In the genomic region with DNA sequence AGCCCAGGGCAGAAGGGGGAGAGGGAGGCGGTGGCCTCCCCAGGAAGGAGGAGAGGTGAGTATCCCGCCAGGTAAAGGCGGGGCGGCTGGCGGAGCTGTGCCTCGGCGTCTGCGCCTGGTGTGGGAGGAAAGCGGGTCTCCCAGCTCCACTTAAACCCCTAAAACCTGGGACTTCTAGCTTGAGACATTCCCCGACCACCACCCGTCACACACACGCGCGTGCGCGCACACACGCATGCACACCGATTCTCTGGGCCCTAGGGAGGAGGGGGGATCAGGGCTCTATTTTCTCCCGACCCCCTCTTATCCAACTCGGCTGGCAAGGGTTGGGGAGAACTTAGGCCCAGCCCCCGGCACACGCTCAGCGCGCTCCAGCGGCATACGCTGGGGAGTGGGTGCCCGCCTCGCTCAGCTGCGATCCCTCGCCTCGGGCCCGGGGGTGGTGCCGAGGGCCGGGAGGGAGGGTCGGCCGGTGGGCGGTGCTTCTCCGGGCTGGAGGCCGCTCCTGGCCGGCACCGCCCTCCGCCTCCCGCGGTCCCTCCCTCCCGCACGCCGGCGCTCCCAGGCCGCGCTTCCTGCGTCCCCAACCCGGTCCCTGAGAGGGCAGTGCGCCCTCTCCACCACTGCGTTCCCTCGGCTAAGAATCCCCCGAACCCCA, we compare ENCODE assay signal across 2 cellular contexts.
A peak's percentile ranks its signal among the peaks of the same experiment; 100 is the strongest.
TF ChIP-seq lines count a peak whose summit lies in the region.

Gene TMEM51, plus strand, starts transcription at position 564 of the 658 bp plus-strand sequence. CDS start 61,341 bp downstream, outside the sequence.

TF ChIP-seq in HEK293, 187 proteins besides CTCF, POLR2A, EP300 and RAD21 (continued from another document and continues in another):
- no peak for TF ChIP-seq ZNF585B (tag by site-specific recombination; IDR thresholded peaks at IDR 0.05)
- TF ChIP-seq BCL11B (tag by site-specific recombination; IDR thresholded peaks at IDR 0.05; ENCODE audit: low read depth) = no peak; the same call in 1 of the 2 replicates
- TF ChIP-seq, protein P1, sequence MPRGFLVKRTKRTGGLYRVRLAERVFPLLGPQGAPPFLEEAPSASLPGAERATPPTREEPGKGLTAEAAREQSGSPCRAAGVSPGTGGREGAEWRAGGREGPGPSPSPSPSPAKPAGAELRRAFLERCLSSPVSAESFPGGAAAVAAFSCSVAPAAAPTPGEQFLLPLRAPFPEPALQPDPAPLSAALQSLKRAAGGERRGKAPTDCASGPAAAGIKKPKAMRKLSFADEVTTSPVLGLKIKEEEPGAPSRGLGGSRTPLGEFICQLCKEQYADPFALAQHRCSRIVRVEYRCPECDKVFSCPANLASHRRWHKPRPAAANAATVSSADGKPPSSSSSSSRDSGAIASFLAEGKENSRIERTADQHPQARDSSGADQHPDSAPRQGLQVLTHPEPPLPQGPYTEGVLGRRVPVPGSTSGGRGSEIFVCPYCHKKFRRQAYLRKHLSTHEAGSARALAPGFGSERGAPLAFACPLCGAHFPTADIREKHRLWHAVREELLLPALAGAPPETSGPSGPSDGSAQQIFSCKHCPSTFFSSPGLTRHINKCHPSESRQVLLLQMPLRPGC (tag by site-specific recombination; IDR thresholded peaks at IDR 0.05) = no peak; the same call in 1 of the 2 replicates
- TF ChIP-seq REPIN1 (tag by site-specific recombination; IDR thresholded peaks at IDR 0.05; ENCODE audit: low read depth) = 0 out of 2 replicates have a peak, but pooled peaks have one; percentile 61
- TF ChIP-seq ZNF558 (tag by site-specific recombination; IDR thresholded peaks at IDR 0.05) = no peak
- TF ChIP-seq ZNF837 (tag by site-specific recombination; IDR thresholded peaks at IDR 0.05) = no peak
- no peak for TF ChIP-seq ZNF670 (tag by site-specific recombination; IDR thresholded peaks at IDR 0.05; ENCODE audit: low read depth)
- TF ChIP-seq KLF16 (tag by site-specific recombination; IDR thresholded peaks at IDR 0.05) = no peak
- TF ChIP-seq ZNF214 (tag by site-specific recombination; IDR thresholded peaks at IDR 0.05; ENCODE audit: borderline replicate concordance) = no peak
- TF ChIP-seq ZNF664 (tag by site-specific recombination; IDR thresholded peaks at IDR 0.05) = no peak
- peak; percentile 95 for TF ChIP-seq MZF1 (tag by site-specific recombination; IDR thresholded peaks at IDR 0.05; ENCODE audit: borderline replicate concordance)
- peak; percentile 65 for TF ChIP-seq EGR2 (tag by site-specific recombination; IDR thresholded peaks at IDR 0.05; ENCODE audit: low read depth)
- TF ChIP-seq ZXDB (tag by site-specific recombination; IDR thresholded peaks at IDR 0.05) = no peak
- TF ChIP-seq ZNF843 (tag by site-specific recombination; IDR thresholded peaks at IDR 0.05) = peak; percentile 23; the same call in 1 of the 2 replicates
- TF ChIP-seq GLIS1 (tag by site-specific recombination; IDR thresholded peaks at IDR 0.05) = peak; percentile 71
- TF ChIP-seq ZNF645 (tag by site-specific recombination; IDR thresholded peaks at IDR 0.05) = no peak
- peak; percentile 85 for TF ChIP-seq ZBTB48 (tag by site-specific recombination; IDR thresholded peaks at IDR 0.05)
- peak; percentile 72 for TF ChIP-seq ZNF692 (tag by site-specific recombination; IDR thresholded peaks at IDR 0.05)
- TF ChIP-seq ZBTB20 (tag by site-specific recombination; IDR thresholded peaks at IDR 0.05) = peak; percentile 81
- TF ChIP-seq, protein P2, sequence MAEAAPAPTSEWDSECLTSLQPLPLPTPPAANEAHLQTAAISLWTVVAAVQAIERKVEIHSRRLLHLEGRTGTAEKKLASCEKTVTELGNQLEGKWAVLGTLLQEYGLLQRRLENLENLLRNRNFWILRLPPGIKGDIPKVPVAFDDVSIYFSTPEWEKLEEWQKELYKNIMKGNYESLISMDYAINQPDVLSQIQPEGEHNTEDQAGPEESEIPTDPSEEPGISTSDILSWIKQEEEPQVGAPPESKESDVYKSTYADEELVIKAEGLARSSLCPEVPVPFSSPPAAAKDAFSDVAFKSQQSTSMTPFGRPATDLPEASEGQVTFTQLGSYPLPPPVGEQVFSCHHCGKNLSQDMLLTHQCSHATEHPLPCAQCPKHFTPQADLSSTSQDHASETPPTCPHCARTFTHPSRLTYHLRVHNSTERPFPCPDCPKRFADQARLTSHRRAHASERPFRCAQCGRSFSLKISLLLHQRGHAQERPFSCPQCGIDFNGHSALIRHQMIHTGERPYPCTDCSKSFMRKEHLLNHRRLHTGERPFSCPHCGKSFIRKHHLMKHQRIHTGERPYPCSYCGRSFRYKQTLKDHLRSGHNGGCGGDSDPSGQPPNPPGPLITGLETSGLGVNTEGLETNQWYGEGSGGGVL (tag by site-specific recombination; IDR thresholded peaks at IDR 0.05) = peak; percentile 80
- TF ChIP-seq, protein P3, sequence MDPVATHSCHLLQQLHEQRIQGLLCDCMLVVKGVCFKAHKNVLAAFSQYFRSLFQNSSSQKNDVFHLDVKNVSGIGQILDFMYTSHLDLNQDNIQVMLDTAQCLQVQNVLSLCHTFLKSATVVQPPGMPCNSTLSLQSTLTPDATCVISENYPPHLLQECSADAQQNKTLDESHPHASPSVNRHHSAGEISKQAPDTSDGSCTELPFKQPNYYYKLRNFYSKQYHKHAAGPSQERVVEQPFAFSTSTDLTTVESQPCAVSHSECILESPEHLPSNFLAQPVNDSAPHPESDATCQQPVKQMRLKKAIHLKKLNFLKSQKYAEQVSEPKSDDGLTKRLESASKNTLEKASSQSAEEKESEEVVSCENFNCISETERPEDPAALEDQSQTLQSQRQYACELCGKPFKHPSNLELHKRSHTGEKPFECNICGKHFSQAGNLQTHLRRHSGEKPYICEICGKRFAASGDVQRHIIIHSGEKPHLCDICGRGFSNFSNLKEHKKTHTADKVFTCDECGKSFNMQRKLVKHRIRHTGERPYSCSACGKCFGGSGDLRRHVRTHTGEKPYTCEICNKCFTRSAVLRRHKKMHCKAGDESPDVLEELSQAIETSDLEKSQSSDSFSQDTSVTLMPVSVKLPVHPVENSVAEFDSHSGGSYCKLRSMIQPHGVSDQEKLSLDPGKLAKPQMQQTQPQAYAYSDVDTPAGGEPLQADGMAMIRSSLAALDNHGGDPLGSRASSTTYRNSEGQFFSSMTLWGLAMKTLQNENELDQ (tag by site-specific recombination; IDR thresholded peaks at IDR 0.05; ENCODE audit: low read depth) = no peak

TF ChIP-seq in HepG2, 621 proteins besides CTCF, POLR2A, EP300 and RAD21 (continued from another document and continues in another):
- TF ChIP-seq ELK4 (CRISPR knock-in tag; IDR thresholded peaks at IDR 0.05; ENCODE audit: borderline replicate concordance) (no peak), CHD4 (IDR thresholded peaks at IDR 0.05; ENCODE audit: borderline replicate concordance, low read length) (no peak), NR2F6 (IDR thresholded peaks at IDR 0.05) (no peak), NR2F6 (CRISPR knock-in tag; IDR thresholded peaks at IDR 0.05) (no peak), EED (CRISPR knock-in tag; IDR thresholded peaks at IDR 0.05) (peak; percentile 8; the same call in 1 of the 2 replicates), RFX5 (IDR thresholded peaks at IDR 0.05; ENCODE audit: low read depth, low read length) (no peak), KDM3A (CRISPR knock-in tag; IDR thresholded peaks at IDR 0.05; ENCODE audit: low read depth) (no peak), MED1 (CRISPR knock-in tag; IDR thresholded peaks at IDR 0.05) (no peak), PAF1 (CRISPR knock-in tag; IDR thresholded peaks at IDR 0.05) (no peak), GATAD1 (CRISPR knock-in tag; IDR thresholded peaks at IDR 0.05) (no peak), ZNF563 (CRISPR knock-in tag; IDR thresholded peaks at IDR 0.05) (peak; percentile 22; the same call in 1 of the 2 replicates), TGIF2 (CRISPR knock-in tag; IDR thresholded peaks at IDR 0.05) (no peak), MAFG (CRISPR knock-in tag; IDR thresholded peaks at IDR 0.05) (no peak), FOXK2 (IDR thresholded peaks at IDR 0.05) (no peak), ZNF430 (CRISPR knock-in tag; IDR thresholded peaks at IDR 0.05) (no peak), HOXA3 (CRISPR knock-in tag; IDR thresholded peaks at IDR 0.05) (peak; percentile 41; the same call in 1 of the 2 replicates), PLSCR1 (CRISPR knock-in tag; IDR thresholded peaks at IDR 0.05; ENCODE audit: borderline replicate concordance) (no peak), FOXK1 (CRISPR knock-in tag; IDR thresholded peaks at IDR 0.05; ENCODE audit: borderline replicate concordance, low read depth) (no peak; the same call in 1 of the 2 replicates)
- TF ChIP-seq, protein P4, sequence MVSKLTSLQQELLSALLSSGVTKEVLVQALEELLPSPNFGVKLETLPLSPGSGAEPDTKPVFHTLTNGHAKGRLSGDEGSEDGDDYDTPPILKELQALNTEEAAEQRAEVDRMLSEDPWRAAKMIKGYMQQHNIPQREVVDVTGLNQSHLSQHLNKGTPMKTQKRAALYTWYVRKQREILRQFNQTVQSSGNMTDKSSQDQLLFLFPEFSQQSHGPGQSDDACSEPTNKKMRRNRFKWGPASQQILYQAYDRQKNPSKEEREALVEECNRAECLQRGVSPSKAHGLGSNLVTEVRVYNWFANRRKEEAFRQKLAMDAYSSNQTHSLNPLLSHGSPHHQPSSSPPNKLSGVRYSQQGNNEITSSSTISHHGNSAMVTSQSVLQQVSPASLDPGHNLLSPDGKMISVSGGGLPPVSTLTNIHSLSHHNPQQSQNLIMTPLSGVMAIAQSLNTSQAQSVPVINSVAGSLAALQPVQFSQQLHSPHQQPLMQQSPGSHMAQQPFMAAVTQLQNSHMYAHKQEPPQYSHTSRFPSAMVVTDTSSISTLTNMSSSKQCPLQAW (CRISPR knock-in tag; IDR thresholded peaks at IDR 0.05) = no peak
- TF ChIP-seq, protein P3 (CRISPR knock-in tag; IDR thresholded peaks at IDR 0.05; ENCODE audit: borderline replicate concordance) = no peak
- TF ChIP-seq, protein P5, sequence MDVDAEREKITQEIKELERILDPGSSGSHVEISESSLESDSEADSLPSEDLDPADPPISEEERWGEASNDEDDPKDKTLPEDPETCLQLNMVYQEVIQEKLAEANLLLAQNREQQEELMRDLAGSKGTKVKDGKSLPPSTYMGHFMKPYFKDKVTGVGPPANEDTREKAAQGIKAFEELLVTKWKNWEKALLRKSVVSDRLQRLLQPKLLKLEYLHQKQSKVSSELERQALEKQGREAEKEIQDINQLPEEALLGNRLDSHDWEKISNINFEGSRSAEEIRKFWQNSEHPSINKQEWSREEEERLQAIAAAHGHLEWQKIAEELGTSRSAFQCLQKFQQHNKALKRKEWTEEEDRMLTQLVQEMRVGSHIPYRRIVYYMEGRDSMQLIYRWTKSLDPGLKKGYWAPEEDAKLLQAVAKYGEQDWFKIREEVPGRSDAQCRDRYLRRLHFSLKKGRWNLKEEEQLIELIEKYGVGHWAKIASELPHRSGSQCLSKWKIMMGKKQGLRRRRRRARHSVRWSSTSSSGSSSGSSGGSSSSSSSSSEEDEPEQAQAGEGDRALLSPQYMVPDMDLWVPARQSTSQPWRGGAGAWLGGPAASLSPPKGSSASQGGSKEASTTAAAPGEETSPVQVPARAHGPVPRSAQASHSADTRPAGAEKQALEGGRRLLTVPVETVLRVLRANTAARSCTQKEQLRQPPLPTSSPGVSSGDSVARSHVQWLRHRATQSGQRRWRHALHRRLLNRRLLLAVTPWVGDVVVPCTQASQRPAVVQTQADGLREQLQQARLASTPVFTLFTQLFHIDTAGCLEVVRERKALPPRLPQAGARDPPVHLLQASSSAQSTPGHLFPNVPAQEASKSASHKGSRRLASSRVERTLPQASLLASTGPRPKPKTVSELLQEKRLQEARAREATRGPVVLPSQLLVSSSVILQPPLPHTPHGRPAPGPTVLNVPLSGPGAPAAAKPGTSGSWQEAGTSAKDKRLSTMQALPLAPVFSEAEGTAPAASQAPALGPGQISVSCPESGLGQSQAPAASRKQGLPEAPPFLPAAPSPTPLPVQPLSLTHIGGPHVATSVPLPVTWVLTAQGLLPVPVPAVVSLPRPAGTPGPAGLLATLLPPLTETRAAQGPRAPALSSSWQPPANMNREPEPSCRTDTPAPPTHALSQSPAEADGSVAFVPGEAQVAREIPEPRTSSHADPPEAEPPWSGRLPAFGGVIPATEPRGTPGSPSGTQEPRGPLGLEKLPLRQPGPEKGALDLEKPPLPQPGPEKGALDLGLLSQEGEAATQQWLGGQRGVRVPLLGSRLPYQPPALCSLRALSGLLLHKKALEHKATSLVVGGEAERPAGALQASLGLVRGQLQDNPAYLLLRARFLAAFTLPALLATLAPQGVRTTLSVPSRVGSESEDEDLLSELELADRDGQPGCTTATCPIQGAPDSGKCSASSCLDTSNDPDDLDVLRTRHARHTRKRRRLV (CRISPR knock-in tag; IDR thresholded peaks at IDR 0.05) = no peak
